In genomic region chr11:15074206-15075161, GRCh38 we compare ENCODE assay signal across 1 cellular context.
TF ChIP-seq lines count a peak whose summit lies in the region.

No MANE protein-coding gene starts in this region.

TF ChIP-seq in WTC11, 78 proteins besides CTCF, POLR2A, EP300 and RAD21 (continued from another document and continues in another):
- TF ChIP-seq, protein P1, sequence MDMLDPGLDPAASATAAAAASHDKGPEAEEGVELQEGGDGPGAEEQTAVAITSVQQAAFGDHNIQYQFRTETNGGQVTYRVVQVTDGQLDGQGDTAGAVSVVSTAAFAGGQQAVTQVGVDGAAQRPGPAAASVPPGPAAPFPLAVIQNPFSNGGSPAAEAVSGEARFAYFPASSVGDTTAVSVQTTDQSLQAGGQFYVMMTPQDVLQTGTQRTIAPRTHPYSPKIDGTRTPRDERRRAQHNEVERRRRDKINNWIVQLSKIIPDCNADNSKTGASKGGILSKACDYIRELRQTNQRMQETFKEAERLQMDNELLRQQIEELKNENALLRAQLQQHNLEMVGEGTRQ (CRISPR knock-in tag; IDR thresholded peaks at IDR 0.05), result peak; percentile 64
- TF ChIP-seq, protein P2, sequence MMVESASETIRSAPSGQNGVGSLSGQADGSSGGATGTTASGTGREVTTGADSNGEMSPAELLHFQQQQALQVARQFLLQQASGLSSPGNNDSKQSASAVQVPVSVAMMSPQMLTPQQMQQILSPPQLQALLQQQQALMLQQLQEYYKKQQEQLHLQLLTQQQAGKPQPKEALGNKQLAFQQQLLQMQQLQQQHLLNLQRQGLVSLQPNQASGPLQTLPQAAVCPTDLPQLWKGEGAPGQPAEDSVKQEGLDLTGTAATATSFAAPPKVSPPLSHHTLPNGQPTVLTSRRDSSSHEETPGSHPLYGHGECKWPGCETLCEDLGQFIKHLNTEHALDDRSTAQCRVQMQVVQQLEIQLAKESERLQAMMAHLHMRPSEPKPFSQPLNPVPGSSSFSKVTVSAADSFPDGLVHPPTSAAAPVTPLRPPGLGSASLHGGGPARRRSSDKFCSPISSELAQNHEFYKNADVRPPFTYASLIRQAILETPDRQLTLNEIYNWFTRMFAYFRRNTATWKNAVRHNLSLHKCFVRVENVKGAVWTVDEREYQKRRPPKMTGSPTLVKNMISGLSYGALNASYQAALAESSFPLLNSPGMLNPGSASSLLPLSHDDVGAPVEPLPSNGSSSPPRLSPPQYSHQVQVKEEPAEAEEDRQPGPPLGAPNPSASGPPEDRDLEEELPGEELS (CRISPR knock-in tag; IDR thresholded peaks at IDR 0.05), result no peak; the same call in 1 of the 2 replicates
- TF ChIP-seq ZBTB43 (CRISPR knock-in tag; IDR thresholded peaks at IDR 0.05) (no peak), NFATC4 (CRISPR knock-in tag; IDR thresholded peaks at IDR 0.05) (no peak), TEAD1 (CRISPR knock-in tag; IDR thresholded peaks at IDR 0.05) (no peak), FOXK1 (CRISPR knock-in tag; IDR thresholded peaks at IDR 0.05) (no peak), GRHL2 (CRISPR knock-in tag; IDR thresholded peaks at IDR 0.05; ENCODE audit: insufficient replicate concordance, severe bottlenecking) (no peak), CBFB (CRISPR knock-in tag; IDR thresholded peaks at IDR 0.05; ENCODE audit: low read depth) (0 out of 2 replicates have a peak, but pooled peaks have one; percentile 3), ZNF232 (CRISPR knock-in tag; IDR thresholded peaks at IDR 0.05) (no peak), NR3C1 (CRISPR knock-in tag; conservative IDR thresholded peaks at IDR 0.05; ENCODE audit: low read depth) (0 out of 2 replicates have a peak, but pooled peaks have one; percentile 12), OVOL2 (CRISPR knock-in tag; IDR thresholded peaks at IDR 0.05; ENCODE audit: borderline replicate concordance) (no peak), ATF1 (CRISPR knock-in tag; IDR thresholded peaks at IDR 0.05) (no peak), ZNF671 (CRISPR knock-in tag; IDR thresholded peaks at IDR 0.05) (no peak), GABPB1 (CRISPR knock-in tag; IDR thresholded peaks at IDR 0.05) (no peak), SMAD4 (CRISPR knock-in tag; IDR thresholded peaks at IDR 0.05) (0 out of 2 replicates have a peak, but pooled peaks have one; percentile 54), ATF3 (CRISPR knock-in tag; conservative IDR thresholded peaks at IDR 0.05) (no peak), GTF2I (CRISPR knock-in tag; conservative IDR thresholded peaks at IDR 0.05) (no peak), SOX15 (CRISPR knock-in tag; IDR thresholded peaks at IDR 0.05) (no peak), CREM (CRISPR knock-in tag; IDR thresholded peaks at IDR 0.05) (no peak), KAT7 (CRISPR knock-in tag; IDR thresholded peaks at IDR 0.05; ENCODE audit: borderline replicate concordance) (no peak), ZNF396 (CRISPR knock-in tag; IDR thresholded peaks at IDR 0.05; ENCODE audit: borderline replicate concordance) (0 out of 2 replicates have a peak, but pooled peaks have one; percentile 22), ZNF138 (CRISPR knock-in tag; conservative IDR thresholded peaks at IDR 0.05) (no peak), ZNF512 (CRISPR knock-in tag; IDR thresholded peaks at IDR 0.05; ENCODE audit: borderline replicate concordance) (no peak), ZNF219 (CRISPR knock-in tag; IDR thresholded peaks at IDR 0.05; ENCODE audit: borderline replicate concordance) (0 out of 2 replicates have a peak, but pooled peaks have one; percentile 14), MYBL2 (CRISPR knock-in tag; IDR thresholded peaks at IDR 0.05) (no peak), NR1H2 (CRISPR knock-in tag; IDR thresholded peaks at IDR 0.05) (no peak)
- TF ChIP-seq, protein P3, sequence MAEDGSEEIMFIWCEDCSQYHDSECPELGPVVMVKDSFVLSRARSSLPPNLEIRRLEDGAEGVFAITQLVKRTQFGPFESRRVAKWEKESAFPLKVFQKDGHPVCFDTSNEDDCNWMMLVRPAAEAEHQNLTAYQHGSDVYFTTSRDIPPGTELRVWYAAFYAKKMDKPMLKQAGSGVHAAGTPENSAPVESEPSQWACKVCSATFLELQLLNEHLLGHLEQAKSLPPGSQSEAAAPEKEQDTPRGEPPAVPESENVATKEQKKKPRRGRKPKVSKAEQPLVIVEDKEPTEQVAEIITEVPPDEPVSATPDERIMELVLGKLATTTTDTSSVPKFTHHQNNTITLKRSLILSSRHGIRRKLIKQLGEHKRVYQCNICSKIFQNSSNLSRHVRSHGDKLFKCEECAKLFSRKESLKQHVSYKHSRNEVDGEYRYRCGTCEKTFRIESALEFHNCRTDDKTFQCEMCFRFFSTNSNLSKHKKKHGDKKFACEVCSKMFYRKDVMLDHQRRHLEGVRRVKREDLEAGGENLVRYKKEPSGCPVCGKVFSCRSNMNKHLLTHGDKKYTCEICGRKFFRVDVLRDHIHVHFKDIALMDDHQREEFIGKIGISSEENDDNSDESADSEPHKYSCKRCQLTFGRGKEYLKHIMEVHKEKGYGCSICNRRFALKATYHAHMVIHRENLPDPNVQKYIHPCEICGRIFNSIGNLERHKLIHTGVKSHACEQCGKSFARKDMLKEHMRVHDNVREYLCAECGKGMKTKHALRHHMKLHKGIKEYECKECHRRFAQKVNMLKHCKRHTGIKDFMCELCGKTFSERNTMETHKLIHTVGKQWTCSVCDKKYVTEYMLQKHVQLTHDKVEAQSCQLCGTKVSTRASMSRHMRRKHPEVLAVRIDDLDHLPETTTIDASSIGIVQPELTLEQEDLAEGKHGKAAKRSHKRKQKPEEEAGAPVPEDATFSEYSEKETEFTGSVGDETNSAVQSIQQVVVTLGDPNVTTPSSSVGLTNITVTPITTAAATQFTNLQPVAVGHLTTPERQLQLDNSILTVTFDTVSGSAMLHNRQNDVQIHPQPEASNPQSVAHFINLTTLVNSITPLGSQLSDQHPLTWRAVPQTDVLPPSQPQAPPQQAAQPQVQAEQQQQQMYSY (CRISPR knock-in tag; IDR thresholded peaks at IDR 0.05), result no peak
- TF ChIP-seq, protein P4, sequence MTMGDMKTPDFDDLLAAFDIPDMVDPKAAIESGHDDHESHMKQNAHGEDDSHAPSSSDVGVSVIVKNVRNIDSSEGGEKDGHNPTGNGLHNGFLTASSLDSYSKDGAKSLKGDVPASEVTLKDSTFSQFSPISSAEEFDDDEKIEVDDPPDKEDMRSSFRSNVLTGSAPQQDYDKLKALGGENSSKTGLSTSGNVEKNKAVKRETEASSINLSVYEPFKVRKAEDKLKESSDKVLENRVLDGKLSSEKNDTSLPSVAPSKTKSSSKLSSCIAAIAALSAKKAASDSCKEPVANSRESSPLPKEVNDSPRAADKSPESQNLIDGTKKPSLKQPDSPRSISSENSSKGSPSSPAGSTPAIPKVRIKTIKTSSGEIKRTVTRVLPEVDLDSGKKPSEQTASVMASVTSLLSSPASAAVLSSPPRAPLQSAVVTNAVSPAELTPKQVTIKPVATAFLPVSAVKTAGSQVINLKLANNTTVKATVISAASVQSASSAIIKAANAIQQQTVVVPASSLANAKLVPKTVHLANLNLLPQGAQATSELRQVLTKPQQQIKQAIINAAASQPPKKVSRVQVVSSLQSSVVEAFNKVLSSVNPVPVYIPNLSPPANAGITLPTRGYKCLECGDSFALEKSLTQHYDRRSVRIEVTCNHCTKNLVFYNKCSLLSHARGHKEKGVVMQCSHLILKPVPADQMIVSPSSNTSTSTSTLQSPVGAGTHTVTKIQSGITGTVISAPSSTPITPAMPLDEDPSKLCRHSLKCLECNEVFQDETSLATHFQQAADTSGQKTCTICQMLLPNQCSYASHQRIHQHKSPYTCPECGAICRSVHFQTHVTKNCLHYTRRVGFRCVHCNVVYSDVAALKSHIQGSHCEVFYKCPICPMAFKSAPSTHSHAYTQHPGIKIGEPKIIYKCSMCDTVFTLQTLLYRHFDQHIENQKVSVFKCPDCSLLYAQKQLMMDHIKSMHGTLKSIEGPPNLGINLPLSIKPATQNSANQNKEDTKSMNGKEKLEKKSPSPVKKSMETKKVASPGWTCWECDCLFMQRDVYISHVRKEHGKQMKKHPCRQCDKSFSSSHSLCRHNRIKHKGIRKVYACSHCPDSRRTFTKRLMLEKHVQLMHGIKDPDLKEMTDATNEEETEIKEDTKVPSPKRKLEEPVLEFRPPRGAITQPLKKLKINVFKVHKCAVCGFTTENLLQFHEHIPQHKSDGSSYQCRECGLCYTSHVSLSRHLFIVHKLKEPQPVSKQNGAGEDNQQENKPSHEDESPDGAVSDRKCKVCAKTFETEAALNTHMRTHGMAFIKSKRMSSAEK (CRISPR knock-in tag; IDR thresholded peaks at IDR 0.05; ENCODE audit: borderline replicate concordance), result no peak
- TF ChIP-seq, protein P5, sequence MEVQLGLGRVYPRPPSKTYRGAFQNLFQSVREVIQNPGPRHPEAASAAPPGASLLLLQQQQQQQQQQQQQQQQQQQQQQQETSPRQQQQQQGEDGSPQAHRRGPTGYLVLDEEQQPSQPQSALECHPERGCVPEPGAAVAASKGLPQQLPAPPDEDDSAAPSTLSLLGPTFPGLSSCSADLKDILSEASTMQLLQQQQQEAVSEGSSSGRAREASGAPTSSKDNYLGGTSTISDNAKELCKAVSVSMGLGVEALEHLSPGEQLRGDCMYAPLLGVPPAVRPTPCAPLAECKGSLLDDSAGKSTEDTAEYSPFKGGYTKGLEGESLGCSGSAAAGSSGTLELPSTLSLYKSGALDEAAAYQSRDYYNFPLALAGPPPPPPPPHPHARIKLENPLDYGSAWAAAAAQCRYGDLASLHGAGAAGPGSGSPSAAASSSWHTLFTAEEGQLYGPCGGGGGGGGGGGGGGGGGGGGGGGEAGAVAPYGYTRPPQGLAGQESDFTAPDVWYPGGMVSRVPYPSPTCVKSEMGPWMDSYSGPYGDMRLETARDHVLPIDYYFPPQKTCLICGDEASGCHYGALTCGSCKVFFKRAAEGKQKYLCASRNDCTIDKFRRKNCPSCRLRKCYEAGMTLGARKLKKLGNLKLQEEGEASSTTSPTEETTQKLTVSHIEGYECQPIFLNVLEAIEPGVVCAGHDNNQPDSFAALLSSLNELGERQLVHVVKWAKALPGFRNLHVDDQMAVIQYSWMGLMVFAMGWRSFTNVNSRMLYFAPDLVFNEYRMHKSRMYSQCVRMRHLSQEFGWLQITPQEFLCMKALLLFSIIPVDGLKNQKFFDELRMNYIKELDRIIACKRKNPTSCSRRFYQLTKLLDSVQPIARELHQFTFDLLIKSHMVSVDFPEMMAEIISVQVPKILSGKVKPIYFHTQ (CRISPR knock-in tag; IDR thresholded peaks at IDR 0.05), result no peak
- TF ChIP-seq, protein P6, sequence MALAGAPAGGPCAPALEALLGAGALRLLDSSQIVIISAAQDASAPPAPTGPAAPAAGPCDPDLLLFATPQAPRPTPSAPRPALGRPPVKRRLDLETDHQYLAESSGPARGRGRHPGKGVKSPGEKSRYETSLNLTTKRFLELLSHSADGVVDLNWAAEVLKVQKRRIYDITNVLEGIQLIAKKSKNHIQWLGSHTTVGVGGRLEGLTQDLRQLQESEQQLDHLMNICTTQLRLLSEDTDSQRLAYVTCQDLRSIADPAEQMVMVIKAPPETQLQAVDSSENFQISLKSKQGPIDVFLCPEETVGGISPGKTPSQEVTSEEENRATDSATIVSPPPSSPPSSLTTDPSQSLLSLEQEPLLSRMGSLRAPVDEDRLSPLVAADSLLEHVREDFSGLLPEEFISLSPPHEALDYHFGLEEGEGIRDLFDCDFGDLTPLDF (CRISPR knock-in tag; IDR thresholded peaks at IDR 0.05), result no peak
- TF ChIP-seq, protein P7, sequence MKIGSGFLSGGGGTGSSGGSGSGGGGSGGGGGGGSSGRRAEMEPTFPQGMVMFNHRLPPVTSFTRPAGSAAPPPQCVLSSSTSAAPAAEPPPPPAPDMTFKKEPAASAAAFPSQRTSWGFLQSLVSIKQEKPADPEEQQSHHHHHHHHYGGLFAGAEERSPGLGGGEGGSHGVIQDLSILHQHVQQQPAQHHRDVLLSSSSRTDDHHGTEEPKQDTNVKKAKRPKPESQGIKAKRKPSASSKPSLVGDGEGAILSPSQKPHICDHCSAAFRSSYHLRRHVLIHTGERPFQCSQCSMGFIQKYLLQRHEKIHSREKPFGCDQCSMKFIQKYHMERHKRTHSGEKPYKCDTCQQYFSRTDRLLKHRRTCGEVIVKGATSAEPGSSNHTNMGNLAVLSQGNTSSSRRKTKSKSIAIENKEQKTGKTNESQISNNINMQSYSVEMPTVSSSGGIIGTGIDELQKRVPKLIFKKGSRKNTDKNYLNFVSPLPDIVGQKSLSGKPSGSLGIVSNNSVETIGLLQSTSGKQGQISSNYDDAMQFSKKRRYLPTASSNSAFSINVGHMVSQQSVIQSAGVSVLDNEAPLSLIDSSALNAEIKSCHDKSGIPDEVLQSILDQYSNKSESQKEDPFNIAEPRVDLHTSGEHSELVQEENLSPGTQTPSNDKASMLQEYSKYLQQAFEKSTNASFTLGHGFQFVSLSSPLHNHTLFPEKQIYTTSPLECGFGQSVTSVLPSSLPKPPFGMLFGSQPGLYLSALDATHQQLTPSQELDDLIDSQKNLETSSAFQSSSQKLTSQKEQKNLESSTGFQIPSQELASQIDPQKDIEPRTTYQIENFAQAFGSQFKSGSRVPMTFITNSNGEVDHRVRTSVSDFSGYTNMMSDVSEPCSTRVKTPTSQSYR (CRISPR knock-in tag; IDR thresholded peaks at IDR 0.05), result no peak
- TF ChIP-seq, protein P8, sequence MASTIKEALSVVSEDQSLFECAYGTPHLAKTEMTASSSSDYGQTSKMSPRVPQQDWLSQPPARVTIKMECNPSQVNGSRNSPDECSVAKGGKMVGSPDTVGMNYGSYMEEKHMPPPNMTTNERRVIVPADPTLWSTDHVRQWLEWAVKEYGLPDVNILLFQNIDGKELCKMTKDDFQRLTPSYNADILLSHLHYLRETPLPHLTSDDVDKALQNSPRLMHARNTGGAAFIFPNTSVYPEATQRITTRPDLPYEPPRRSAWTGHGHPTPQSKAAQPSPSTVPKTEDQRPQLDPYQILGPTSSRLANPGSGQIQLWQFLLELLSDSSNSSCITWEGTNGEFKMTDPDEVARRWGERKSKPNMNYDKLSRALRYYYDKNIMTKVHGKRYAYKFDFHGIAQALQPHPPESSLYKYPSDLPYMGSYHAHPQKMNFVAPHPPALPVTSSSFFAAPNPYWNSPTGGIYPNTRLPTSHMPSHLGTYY (CRISPR knock-in tag; IDR thresholded peaks at IDR 0.05), result no peak
